Comparison of ENCODE assay signal across 14 cellular contexts in genomic region chr4:4837316-4837715, GRCh38. TPM values are rescaled to one million over a fixed set of nuclear protein-coding genes. Genes with fewer than 3 reads are reported as not detected.
"Had no signal": no experiment of that assay in that cellular context is flagged by ENCODE, and none has a peak within 500 bp of the region (broad histone marks: within the 10 kb centered on the region; RNA-seq: fewer than 3 reads in every experiment).

No MANE protein-coding gene starts in this region.

- H3K4me3 ChIP-seq: esophagus muscularis mucosa, heart right ventricle, transverse colon had no signal

- H3K4me1 ChIP-seq: esophagus muscularis mucosa, heart right ventricle, transverse colon had no signal

- H3K36me3 ChIP-seq: esophagus muscularis mucosa, heart right ventricle, transverse colon had no signal

- H3K4me3 Mint-ChIP-seq: activated naive CD4-positive, alpha-beta T cell treated with anti-CD3 and anti-CD28 coated beads, Interleukin-2, amount 10 ng/mL, durations not matched to agents 7 days and 5 days; activated T-helper 17 cell treated with anti-CD3 and anti-CD28 coated beads, Interleukin-2, amount 50 U/mL, for 72 hours; naive thymus-derived CD4-positive, alpha-beta T cell; stimulated activated naive B cell treated with anti-CD40 and anti-IgM and Interleukin-4, amounts not matched to agents 10 μg/mL and 1 μg/mL and 100 μg/mL, for 72 hours had no signal

- H3K4me1 Mint-ChIP-seq: activated naive CD4-positive, alpha-beta T cell treated with anti-CD3 and anti-CD28 coated beads, Interleukin-2, amount 10 ng/mL, durations not matched to agents 7 days and 5 days; activated T-helper 17 cell treated with anti-CD3 and anti-CD28 coated beads, Interleukin-2, amount 50 U/mL, for 72 hours; stimulated activated naive B cell treated with anti-CD40 and anti-IgM and Interleukin-4, amounts not matched to agents 10 μg/mL and 1 μg/mL and 100 μg/mL, for 72 hours had no signal

- H3K9me3 ChIP-seq: transverse colon had no signal

- DNase-seq: activated CD4-positive, CD25-positive, alpha-beta regulatory T cell treated with anti-CD3 and anti-CD28 coated beads, Interleukin-2, amount 50 U/mL, for 72 hours; activated naive CD4-positive, alpha-beta T cell treated with anti-CD3 and anti-CD28 coated beads, Interleukin-2, amount 10 ng/mL, durations not matched to agents 7 days and 5 days; central memory CD4-positive, alpha-beta T cell; cortex of kidney; effector CD4-positive, alpha-beta T cell; heart right ventricle; naive thymus-derived CD4-positive, alpha-beta T cell; retina; stimulated activated naive B cell treated with anti-CD40 and anti-IgM and Interleukin-4, amounts not matched to agents 10 μg/mL and 1 μg/mL and 100 μg/mL, for 72 hours; transverse colon had no signal

- H3K27ac ChIP-seq: esophagus muscularis mucosa, heart right ventricle, transverse colon had no signal

- H3K36me3 Mint-ChIP-seq: naive thymus-derived CD4-positive, alpha-beta T cell had no signal

- H3K27ac Mint-ChIP-seq: activated naive CD4-positive, alpha-beta T cell treated with anti-CD3 and anti-CD28 coated beads, Interleukin-2, amount 10 ng/mL, durations not matched to agents 7 days and 5 days; activated T-helper 17 cell treated with anti-CD3 and anti-CD28 coated beads, Interleukin-2, amount 50 U/mL, for 72 hours; naive thymus-derived CD4-positive, alpha-beta T cell; stimulated activated naive B cell treated with anti-CD40 and anti-IgM and Interleukin-4, amounts not matched to agents 10 μg/mL and 1 μg/mL and 100 μg/mL, for 72 hours had no signal

RNA-seq across cellular contexts. Expression of gene MSX1, which starts 22.1 kb away (rescaled TPM):
- total RNA-seq: activated T-helper 17 cell treated with anti-CD3 and anti-CD28 coated beads, Interleukin-2, amount 50 U/mL, for 72 hours; mononuclear cell; naive thymus-derived CD4-positive, alpha-beta T cell; T-helper 1 cell treated with Interleukin-12 subunit alpha and Interleukin-12 subunit beta and Interleukin-4 antibody, amounts not matched to agents 30 ng/mL and 1 ng/mL, for 36 hours had no signal
- polyA plus RNA-seq: naive thymus-derived CD4-positive, alpha-beta T cell had no signal
